In the genomic region with DNA sequence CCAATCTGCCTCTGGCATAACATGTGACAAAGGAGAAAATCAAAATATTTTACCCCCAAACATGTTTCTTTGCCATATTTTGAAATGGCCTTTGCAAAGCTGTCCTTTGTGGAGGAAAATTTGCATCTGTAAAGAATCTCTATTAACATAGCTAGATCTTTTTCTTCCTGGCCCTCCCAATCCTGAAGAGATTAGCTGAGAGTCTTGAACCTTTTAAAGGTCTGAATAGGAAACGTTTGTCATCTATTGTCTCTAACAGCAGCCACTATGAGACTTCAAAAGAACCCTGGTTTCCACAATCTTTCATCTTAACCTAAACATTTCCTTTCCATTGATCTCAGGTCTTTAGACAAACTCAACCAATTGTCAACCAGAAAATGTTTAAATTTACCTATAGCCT, we compare ENCODE assay signal across 18 cellular contexts.
A peak's percentile ranks its signal among the peaks of the same experiment; 100 is the strongest.
DNase-seq lines count a peak whose midpoint lies in the region; ATAC-seq, FAIRE-seq and TF ChIP-seq lines count a peak whose summit lies in the region.
"Had no signal": no experiment of that assay in that cellular context is flagged by ENCODE, and none has a peak within 500 bp of the region (broad histone marks: within the 10 kb centered on the region; RNA-seq: fewer than 3 reads in every experiment).

No MANE protein-coding gene starts in this region.

- H2BK15ac ChIP-seq in H1 (ENCODE audit: low read length) (no peak overlapping the region), mesendoderm (replicated peaks; ENCODE audit: low read depth) (no peak overlapping the region)

- H2AK5ac ChIP-seq in H1 (ENCODE audit: low read depth, low read length) = no peak overlapping the region
- H2AK5ac ChIP-seq in mesendoderm (ENCODE audit: low read length) = no peak overlapping the region

- ATAC-seq in DND-41 (ENCODE audit: insufficient read depth, low read depth) = peak; percentile 58; the same call in 2 of the 3 replicates
- ATAC-seq: PC-3 had no signal

- H3K27ac ChIP-seq in DND-41 (ENCODE audit: low read length) = no peak overlapping the region
- H3K27ac ChIP-seq in H1 (ENCODE audit: low read depth, low read length) = no peak overlapping the region
- H3K27ac ChIP-seq in mesendoderm (ENCODE audit: low read depth, low read length) = peak overlapping the region; percentile 68
- H3K27ac ChIP-seq in OCI-LY7 (ENCODE audit: low read depth, low read length, poor library complexity, severe bottlenecking) = no peak overlapping the region
- H3K27ac ChIP-seq: HL-60 had no signal

- POLR2A ChIA-PET in H1 (lab: Charles Lee; ENCODE audit: partially characterized antibody) = interaction anchor here (0.9 to 1.4 kb wide), 3 partner anchors 9 to 14 kb away, joined by 3 to 4 read pairs (median 3); no protein-coding TSS in a partner anchor
- POLR2A ChIA-PET in OCI-LY7 (lab: Charles Lee) = no interaction called here

- no peaks in the 10 kb centered on the region for H3K23me2 ChIP-seq in H1 (ENCODE audit: low read depth, low read length)

- H4K20me1 ChIP-seq in DND-41 (ENCODE audit: insufficient read depth, low read length) = no peaks in the 10 kb centered on the region
- peaks cover 0 to 2% of the 10 kb centered on the region in 2 experiments for H4K20me1 ChIP-seq in H1 (replicated peaks in 1 of 2; ENCODE audit: control insufficient read depth in 1 of 2, insufficient read depth in 2 of 2, low read length in 2 of 2)
- H4K20me1 ChIP-seq in OCI-LY7 (ENCODE audit: insufficient read depth, low read length) = no peaks in the 10 kb centered on the region

- H3K9me3 ChIP-seq in DND-41 (ENCODE audit: insufficient read depth, low read length, severe bottlenecking) = no peaks in the 10 kb centered on the region
- H3K9me3 ChIP-seq in HAP-1 = 0 out of 2 replicates have a peak, but pooled peaks cover 2% of the 10 kb centered on the region
- H3K9me3 ChIP-seq in H1 (ENCODE audit: insufficient read depth in 2 of 2, low read depth in 1 of 2, low read length in 1 of 2) = no peaks in the 10 kb centered on the region
- H3K9me3 ChIP-seq in OCI-LY7 (ENCODE audit: low read length) = no peaks in the 10 kb centered on the region
- H3K9me3 ChIP-seq: BE2C had no signal

- H2BK20ac ChIP-seq in H1 (ENCODE audit: low read length) = no peak overlapping the region

- DNase-seq in DND-41 (no peak), HAP-1 (ENCODE audit: low spot score in 2 of 2) (peak; percentile 65 to 92), H1 (ENCODE audit: low read depth in 1 of 2, low spot score in 2 of 2) (no peak), mesendoderm (peak; percentile 70), midbrain (lab: John Stamatoyannopoulos, UW) (no peak), OCI-LY7 (ENCODE audit: low spot score) (no peak), NCI-H526 (lab: John Stamatoyannopoulos, UW) (no peak)
- DNase-seq: BE2C, DMS53, Karpas-422, NCI-H1694 treated with DMSO at 0.1 percent for 48 hours, NCI-H2081 treated with DMSO at 0.1 percent for 48 hours, NCI-H2171 treated with DMSO at 0.1 percent for 48 hours, NCI-H524 treated with DMSO at 0.1 percent for 48 hours, PC-3, Right ventricle myocardium superior had no signal

- FAIRE-seq in H1 (lab: Jason Lieb, UNC) = no peak
- FAIRE-seq: D721Med had no signal

- H3K14ac ChIP-seq in H1 (ENCODE audit: insufficient read length) = no peak overlapping the region

- H3K56ac ChIP-seq in H1 (replicated peaks; ENCODE audit: insufficient read length, low read depth, low read length) (no peak overlapping the region), mesendoderm (ENCODE audit: low read length) (no peak overlapping the region)

- H2BK12ac ChIP-seq in H1 (ENCODE audit: low read depth, low read length) = no peak overlapping the region

- intact Hi-C loops in OCI-LY7 (cut with micrococcal nuclease; ENCODE audit: unreplicated experiment) = no loop called here

- no peaks in the 10 kb centered on the region for H3K79me2 ChIP-seq in DND-41 (ENCODE audit: insufficient read depth, low read length)
- no peaks in the 10 kb centered on the region for H3K79me2 ChIP-seq in H1 (ENCODE audit: control insufficient read depth in 1 of 2, insufficient read depth in 2 of 2, low read length in 2 of 2)
- no peaks in the 10 kb centered on the region for H3K79me2 ChIP-seq in mesendoderm (ENCODE audit: control insufficient read depth, insufficient read depth, low read length)
- H3K79me2 ChIP-seq in OCI-LY7 (ENCODE audit: insufficient read depth, low read depth, low read length) = no peaks in the 10 kb centered on the region

- in situ Hi-C loops in HAP-1 (cut with MboI; ENCODE audit: low sequenced_read_pairs) = no loop called here

- no peak overlapping the region for H4K91ac ChIP-seq in H1 (replicated peaks; ENCODE audit: insufficient read length, low read length)

- TF ChIP-seq EP300 in H1 (IDR thresholded peaks at IDR 0.05; ENCODE audit: borderline replicate concordance in 1 of 2, low read depth in 2 of 2, low read length in 2 of 2) = no peak

- WGBS in H1 (ENCODE audit: extremely low coverage in 1 of 2, insufficient coverage in 1 of 2, insufficient read length in 1 of 2, insufficient replicate concordance in 2 of 2, low coverage in 1 of 2, low lambda C conversion rate in 2 of 2, missing lambda C conversion rate in 1 of 2), 2 experiments = 0% methylated on average over 1 of the region's 1 CpG; no CpG with 5 or more reads in 1 of the 2 experiments
- no CpG with 5 or more reads among the region's 1 CpG for WGBS in mesendoderm (ENCODE audit: extremely low coverage, insufficient coverage, low lambda C conversion rate)

- TF ChIP-seq RAD21 in H1 (IDR thresholded peaks at IDR 0.05 in 1 of 2, conservative IDR thresholded peaks at IDR 0.05 in 1 of 2; ENCODE audit: low read depth in 2 of 2, low read length in 2 of 2) = no peak

- H3K27me3 ChIP-seq in DND-41 (ENCODE audit: insufficient read depth, low read length, poor library complexity) (no peaks in the 10 kb centered on the region), HAP-1 (ENCODE audit: low read depth) (no peaks in the 10 kb centered on the region), H1 (replicated peaks in 1 of 4; ENCODE audit: control insufficient read depth in 3 of 4, extremely low read depth in 1 of 4, insufficient read depth in 3 of 4, low read length in 3 of 4) (peaks cover 42 to 70% (median 61%) of the 10 kb centered on the region in 4 experiments), mesendoderm (ENCODE audit: insufficient read depth, low read length, poor library complexity) (no peaks in the 10 kb centered on the region)
- H3K27me3 ChIP-seq: BE2C had no signal

- no peak for TF ChIP-seq POLR2A in H1 (IDR thresholded peaks at IDR 0.05; ENCODE audit: control extremely low read depth in 1 of 2, low read depth in 2 of 2, low read length in 2 of 2)

- H3K4me1 ChIP-seq in DND-41 (ENCODE audit: insufficient read depth, low read length) (no peaks in the 10 kb centered on the region), HAP-1 (peaks cover 13% of the 10 kb centered on the region), H1 (replicated peaks in 1 of 4; ENCODE audit: control insufficient read depth in 3 of 4, insufficient read depth in 4 of 4, low read length in 3 of 4) (peaks cover 0 to 5% (median 1%) of the 10 kb centered on the region in 4 experiments; a peak in 2 of 7 replicates), mesendoderm (ENCODE audit: control insufficient read depth, low read depth, low read length) (peaks cover 2% of the 10 kb centered on the region), OCI-LY7 (ENCODE audit: insufficient read depth, low read length, poor library complexity, severe bottlenecking) (no peaks in the 10 kb centered on the region)
- H3K4me1 ChIP-seq: BE2C had no signal

- no peaks in the 10 kb centered on the region for H3K79me1 ChIP-seq in H1 (ENCODE audit: low read depth, low read length)
- H3K79me1 ChIP-seq in mesendoderm (ENCODE audit: low read length) = no peaks in the 10 kb centered on the region

- CTCF ChIA-PET in H1 (lab: Charles Lee; ENCODE audit: partially characterized antibody) = interaction anchor here (1.2 kb wide), 2 partner anchors 9 to 684 kb away, joined by 3 to 4 read pairs; no protein-coding TSS in a partner anchor
- CTCF ChIA-PET in OCI-LY7 (lab: Charles Lee; ENCODE audit: unreplicated experiment) = no interaction called here

- no peak overlapping the region for H3K23ac ChIP-seq in H1 (ENCODE audit: insufficient read length)
- H3K23ac ChIP-seq in mesendoderm (ENCODE audit: low read length) = no peak overlapping the region

- no TSS peak for BruUV-seq in OCI-LY7 (replicated peaks; lab: Mats Ljungman, UMichigan)

- no peak overlapping the region for H3K18ac ChIP-seq in H1 (ENCODE audit: extremely low read depth, low read length)
- H3K18ac ChIP-seq in mesendoderm (ENCODE audit: low read length) = no peak overlapping the region

- no peak overlapping the region for H2BK120ac ChIP-seq in H1 (replicated peaks; ENCODE audit: low read depth, low read length)
- H2BK120ac ChIP-seq in mesendoderm (ENCODE audit: low read depth, low read length) = no peak overlapping the region

- H4K8ac ChIP-seq in H1 (ENCODE audit: extremely low read depth, insufficient read depth, low read length) = no peak overlapping the region
- H4K8ac ChIP-seq in mesendoderm (ENCODE audit: low read depth, low read length) = no peak overlapping the region

- no peak overlapping the region for H3K4me2 ChIP-seq in DND-41 (ENCODE audit: insufficient read depth, low read length)
- H3K4me2 ChIP-seq in H1 (ENCODE audit: insufficient read depth in 1 of 2, low read depth in 2 of 2, low read length in 2 of 2) = peak overlapping the region; percentile 10 to 52; a peak in 2 of 4 replicates
- H3K4me2 ChIP-seq in mesendoderm (ENCODE audit: low read length) = no peak overlapping the region
- no peak overlapping the region for H3K4me2 ChIP-seq in OCI-LY7 (ENCODE audit: low read length)

- H3K36me3 ChIP-seq in DND-41 (ENCODE audit: insufficient read depth, low read length) = no peaks in the 10 kb centered on the region
- no peaks in the 10 kb centered on the region for H3K36me3 ChIP-seq in HAP-1 (replicated peaks)
- no peaks in the 10 kb centered on the region for H3K36me3 ChIP-seq in H1 (ENCODE audit: control insufficient read depth in 2 of 4, insufficient read depth in 4 of 4, low read length in 3 of 4)
- no peaks in the 10 kb centered on the region for H3K36me3 ChIP-seq in mesendoderm (ENCODE audit: control insufficient read depth, insufficient read depth, low read length)
- no peaks in the 10 kb centered on the region for H3K36me3 ChIP-seq in OCI-LY7 (ENCODE audit: insufficient read depth, low read length)
- H3K36me3 ChIP-seq: BE2C had no signal

- TF ChIP-seq CTCF in DND-41 (IDR thresholded peaks at IDR 0.05; ENCODE audit: borderline replicate concordance, extremely low read depth, low read length, poor library complexity, severe bottlenecking) (no peak), H1 (IDR thresholded peaks at IDR 0.05; ENCODE audit: control extremely low read depth in 1 of 3, insufficient read depth in 1 of 3, low read depth in 1 of 3, low read length in 3 of 3) (no peak), OCI-LY7 (conservative IDR thresholded peaks at IDR 0.05; ENCODE audit: low read length) (no peak)

- H4K5ac ChIP-seq in H1 (ENCODE audit: insufficient read length, low read depth, low read length) (no peak overlapping the region), mesendoderm (ENCODE audit: low read length) (no peak overlapping the region)

- H2AFZ ChIP-seq in DND-41 (ENCODE audit: low read depth, low read length) (no peak overlapping the region), H1 (ENCODE audit: low read length) (no peak overlapping the region), OCI-LY7 (ENCODE audit: low read length) (no peak overlapping the region)

- H3K4me3 ChIP-seq in DND-41 (ENCODE audit: low read depth in 1 of 2, low read length in 2 of 2) = no peak overlapping the region
- H3K4me3 ChIP-seq in HAP-1 = no peak overlapping the region
- no peak overlapping the region; a peak in 1 of 8 replicates for H3K4me3 ChIP-seq in H1 (ENCODE audit: extremely low read depth in 1 of 4, insufficient read depth in 2 of 4, low read depth in 3 of 4, low read length in 4 of 4)
- no peak overlapping the region for H3K4me3 ChIP-seq in mesendoderm (ENCODE audit: low read length)
- no peak overlapping the region for H3K4me3 ChIP-seq in OCI-LY7 (ENCODE audit: low read depth, low read length, poor library complexity, severe bottlenecking)

- H3K9me2 ChIP-seq in OCI-LY7 (ENCODE audit: insufficient read depth, low read length) = no peaks in the 10 kb centered on the region

- H3K4ac ChIP-seq in H1 (replicated peaks; ENCODE audit: insufficient read length, low read depth, low read length) (no peak overlapping the region), mesendoderm (ENCODE audit: low read depth, low read length) (no peak overlapping the region)

- no peak overlapping the region for H2BK5ac ChIP-seq in H1 (ENCODE audit: low read depth, low read length)
- no peak overlapping the region for H2BK5ac ChIP-seq in mesendoderm (ENCODE audit: low read length)

- no peak overlapping the region for H3K9ac ChIP-seq in DND-41 (ENCODE audit: low read depth, low read length)
- H3K9ac ChIP-seq in H1 (replicated peaks in 1 of 4; ENCODE audit: extremely low read depth in 1 of 4, low read depth in 3 of 4, low read length in 3 of 4) = no peak overlapping the region
- H3K9ac ChIP-seq in mesendoderm (ENCODE audit: low read length) = no peak overlapping the region

Comparison
In these comparisons a context has a peak if more than half of its experiments do, and no peak if none do; other contexts are left out.
1. DNase-seq: peak in HAP-1 (2 of 2) and mesendoderm (single experiment); none in DND-41 (single experiment), H1 (0 of 2), midbrain (single experiment), OCI-LY7 (single experiment) and NCI-H526 (0 of 2).
2. H3K4me2 ChIP-seq: peak in H1 (2 of 2); none in DND-41 (single experiment), mesendoderm (single experiment) and OCI-LY7 (single experiment).